Comparison of ENCODE assay signal across 8 cellular contexts in the genomic region with DNA sequence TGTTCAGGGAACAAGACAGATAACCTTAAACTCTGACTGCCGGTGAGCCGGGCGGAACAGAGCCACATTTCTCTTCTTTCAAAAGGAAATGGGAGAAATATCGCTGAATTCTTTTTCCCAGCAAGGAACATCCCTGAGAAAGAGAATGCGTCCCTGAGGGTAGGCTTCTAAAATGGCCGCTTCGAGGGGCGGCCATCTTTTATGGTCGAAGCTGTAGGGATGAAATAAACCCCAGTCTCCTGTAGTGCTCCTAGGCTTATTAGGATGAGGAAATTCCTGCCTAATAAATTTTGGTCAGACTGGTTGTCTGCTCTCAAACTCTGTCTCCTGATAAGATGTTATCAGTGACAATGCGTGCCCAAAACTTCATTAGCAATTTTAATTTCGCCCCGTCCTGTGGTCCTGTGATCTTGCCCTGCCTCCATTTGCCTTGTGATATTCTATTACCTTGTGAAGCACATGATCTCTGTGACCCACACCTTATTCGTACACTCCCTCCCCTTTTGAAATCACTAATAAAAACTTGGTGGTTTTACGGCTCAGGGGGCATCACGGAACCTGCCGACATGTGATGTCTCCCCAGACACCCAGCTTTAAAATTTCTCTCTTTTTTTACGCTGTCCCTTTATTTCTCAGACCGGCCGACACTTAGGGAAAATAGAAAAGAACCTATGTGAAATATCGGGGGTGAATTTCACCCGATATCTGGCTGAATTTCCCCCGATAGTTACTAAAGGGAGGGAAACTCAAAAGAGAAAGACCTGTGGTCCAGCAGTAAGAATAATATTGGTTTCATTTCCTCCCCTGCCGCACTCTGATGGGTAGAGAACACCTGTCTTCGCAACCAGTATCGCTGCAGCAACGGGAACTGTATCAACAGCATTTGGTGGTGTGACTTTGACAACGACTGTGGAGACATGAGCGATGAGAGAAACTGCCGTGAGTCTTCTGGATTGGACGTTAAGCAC.
A peak's percentile ranks its signal among the peaks of the same experiment; 100 is the strongest.
DNase-seq lines count a peak whose midpoint lies in the region; ATAC-seq and TF ChIP-seq lines count a peak whose summit lies in the region.
"Not testable (repeated sequence)": the region's sequence is repeated elsewhere in the genome, so short reads cannot be mapped to it uniquely, and the experiment has no call there.

No MANE protein-coding gene starts in this region.

- H3K23ac ChIP-seq in H9 (ENCODE audit: insufficient read length, low read depth, low read length), result not testable (repeated sequence)

- H4K20me1 ChIP-seq in H9 (ENCODE audit: control insufficient read depth, insufficient read depth, insufficient read length); OCI-LY3 (ENCODE audit: insufficient read depth, low read length): not testable (repeated sequence)

- not testable (repeated sequence) for H3K27ac ChIP-seq in H9 (ENCODE audit: insufficient read length, low read depth, low read length)
- H3K27ac ChIP-seq in OCI-LY3 (ENCODE audit: low read length), result peak overlapping the region; percentile 100
- peak overlapping the region; percentile 60 to 92 (median 75) for H3K27ac ChIP-seq in right lobe of liver

- not testable (repeated sequence) for H3K4me1 ChIP-seq in H9 (ENCODE audit: insufficient read depth, low read length)
- peaks cover 78% of the 10 kb centered on the region for H3K4me1 ChIP-seq in OCI-LY3 (ENCODE audit: low read length)
- peaks cover 0 to 56% (median 23%) of the 10 kb centered on the region in 4 donors for H3K4me1 ChIP-seq in right lobe of liver

- not testable (repeated sequence) for TF ChIP-seq POLR2A in right lobe of liver (IDR thresholded peaks at IDR 0.05)

- peak overlapping the region in 2 of 3 experiments; percentile 76 to 91; a peak in 2 of 7 replicates for H3K27ac Mint-ChIP-seq in H9

- H4K5ac ChIP-seq in H9 (ENCODE audit: insufficient read length, low read depth, low read length), result not testable (repeated sequence)

- not testable (repeated sequence) for H3K9ac ChIP-seq in H9 (ENCODE audit: extremely low read depth, insufficient read length, low read length)
- H3K9ac ChIP-seq in OCI-LY3 (ENCODE audit: low read length), result peak overlapping the region; percentile 83

- H4K91ac ChIP-seq in H9 (ENCODE audit: insufficient read length, low read depth, low read length), result not testable (repeated sequence)

- not testable (repeated sequence) for H3K4me2 ChIP-seq in H9 (ENCODE audit: insufficient read depth, insufficient read length, low read length)
- peak overlapping the region; percentile 53 for H3K4me2 ChIP-seq in OCI-LY3 (ENCODE audit: low read length)

- H3K79me1 ChIP-seq in H9 (ENCODE audit: insufficient read depth, low read depth, low read length, poor library complexity, severe bottlenecking), result not testable (repeated sequence)

- ATAC-seq in GM18907 (IDR thresholded peaks at IDR 0.05; ENCODE audit: unreplicated experiment), result peak; percentile 97
- peak; percentile 96 for ATAC-seq in GM19468 (IDR thresholded peaks at IDR 0.05; ENCODE audit: extremely low read depth, unreplicated experiment)
- peak; percentile 96 for ATAC-seq in HG03025 (IDR thresholded peaks at IDR 0.05; ENCODE audit: low FRiP score, unreplicated experiment)
- peak; percentile 98 for ATAC-seq in HG03439 (IDR thresholded peaks at IDR 0.05; ENCODE audit: unreplicated experiment)
- not testable (repeated sequence) for ATAC-seq in right lobe of liver

- H3K36me3 ChIP-seq in OCI-LY3 (replicated peaks; ENCODE audit: low read depth, low read length) (peaks cover 75% of the 10 kb centered on the region), right lobe of liver (peaks cover 0 to 50% (median 0%) of the 10 kb centered on the region in 4 donors)

- not testable (repeated sequence) for H2BK15ac ChIP-seq in H9 (ENCODE audit: low read depth, low read length)

- H3K9me3 Mint-ChIP-seq in H9, result not testable (repeated sequence)

- H3K4ac ChIP-seq in H9 (ENCODE audit: low read depth, low read length), result not testable (repeated sequence)

- H3K9me3 ChIP-seq in H9 (ENCODE audit: control insufficient read depth, low read depth, low read length); OCI-LY3 (ENCODE audit: insufficient read depth, low read length); right lobe of liver: not testable (repeated sequence)

- not testable (repeated sequence) for H2BK12ac ChIP-seq in H9 (ENCODE audit: insufficient read length, low read depth, low read length)

- intact Hi-C loops in right lobe of liver (cut with DNase I), result loop anchor here in 1 of 2 donors (10.0 kb wide), 1 partner anchor 115 kb away; the partner anchor contains the start of genes SORL1 and SORL1-AS1

- WGBS in H9 (ENCODE audit: extremely low coverage, insufficient read length, low lambda C conversion rate), result no CpG with 5 or more reads among the region's 30 CpGs
- 88% methylated on average over 27 of the region's 30 CpGs for WGBS in right lobe of liver (ENCODE audit: insufficient coverage, low coverage, low lambda C conversion rate, missing lambda C conversion rate)

- not testable (repeated sequence) for H3K23me2 ChIP-seq in H9 (ENCODE audit: insufficient read length, low read depth, low read length, poor library complexity, severe bottlenecking)

- H3K27me3 ChIP-seq in H9 (ENCODE audit: insufficient read depth, low read length); OCI-LY3 (ENCODE audit: low read depth, low read length); right lobe of liver: not testable (repeated sequence)

- TF ChIP-seq CTCF in GM13976 (IDR thresholded peaks at IDR 0.05; ENCODE audit: borderline replicate concordance, control extremely low read depth, extremely low read depth, insufficient read depth, missing control alignments); H9 (conservative IDR thresholded peaks at IDR 0.05); OCI-LY3 (IDR thresholded peaks at IDR 0.05; ENCODE audit: low read depth, low read length); right lobe of liver (IDR thresholded peaks at IDR 0.05): not testable (repeated sequence)

- H3K14ac ChIP-seq in H9 (ENCODE audit: insufficient read depth, low read length), result not testable (repeated sequence)

- H3K18ac ChIP-seq in H9 (ENCODE audit: insufficient read length, low read depth, low read length), result not testable (repeated sequence)

- peaks cover 7 to 11% of the 10 kb centered on the region in 2 experiments; a peak in 3 of 4 replicates for H3K4me1 Mint-ChIP-seq in H9

- not testable (repeated sequence) for H2AK5ac ChIP-seq in H9 (ENCODE audit: insufficient read length, low read length)

- not testable (repeated sequence) for H2BK5ac ChIP-seq in H9 (ENCODE audit: insufficient read length, low read length)

- H3K56ac ChIP-seq in H9 (ENCODE audit: insufficient read length, low read depth, low read length), result not testable (repeated sequence)

- not testable (repeated sequence) for H2AFZ ChIP-seq in H9 (ENCODE audit: low read length); OCI-LY3 (ENCODE audit: low read depth, low read length)

- H3K4me3 Mint-ChIP-seq in H9, result not testable (repeated sequence)

- not testable (repeated sequence) for H3K27me3 Mint-ChIP-seq in H9 (ENCODE audit: low read depth)

- H3K79me2 ChIP-seq in H9 (ENCODE audit: insufficient read depth, low read length), result not testable (repeated sequence)
- peaks cover 46% of the 10 kb centered on the region for H3K79me2 ChIP-seq in OCI-LY3 (ENCODE audit: low read length)

- DNase-seq in GM13976 (ENCODE audit: low spot score), result peak; percentile 59
- DNase-seq in H9, right lobe of liver: not testable (repeated sequence)

- in situ Hi-C loops in GM13976 (cut with MboI; ENCODE audit: low sequenced_read_pairs, unreplicated experiment), result not testable (repeated sequence)

- not testable (repeated sequence) for H3T11ph ChIP-seq in H9 (ENCODE audit: low read length)

- not testable (repeated sequence) for H4K8ac ChIP-seq in H9 (replicated peaks; ENCODE audit: insufficient read length, low read depth, low read length)

- H2BK20ac ChIP-seq in H9 (ENCODE audit: low read depth, low read length, poor library complexity, severe bottlenecking), result not testable (repeated sequence)

- not testable (repeated sequence) for H2BK120ac ChIP-seq in H9 (ENCODE audit: low read depth, low read length, poor library complexity, severe bottlenecking)

- H3K4me3 ChIP-seq in OCI-LY3 (ENCODE audit: low read length), result 0 out of 2 replicates have a peak overlapping the region, but pooled peaks have one; percentile 5
- not testable (repeated sequence) for H3K4me3 ChIP-seq in right lobe of liver

- H3K36me3 Mint-ChIP-seq in H9 (ENCODE audit: insufficient read depth in 1 of 3, low read depth in 3 of 3), result peaks cover 39 to 75% (median 64%) of the 10 kb centered on the region in 3 experiments
